In genomic region chr19:33392341-33393285, GRCh38 we compare ENCODE assay signal across 1 cellular context.
TF ChIP-seq lines count a peak whose summit lies in the region.

No MANE protein-coding gene starts in this region.

TF ChIP-seq in HepG2, 621 proteins besides CTCF, POLR2A, EP300 and RAD21 (continued from another document and continues in another):
- TF ChIP-seq HMGXB3 (CRISPR knock-in tag; IDR thresholded peaks at IDR 0.05; ENCODE audit: borderline replicate concordance) (peak; percentile 94), CREM (IDR thresholded peaks at IDR 0.05) (no peak), CREM (CRISPR knock-in tag; IDR thresholded peaks at IDR 0.05) (no peak), SP140L (CRISPR knock-in tag; IDR thresholded peaks at IDR 0.05; ENCODE audit: borderline replicate concordance) (peak; percentile 83; the same call in 1 of the 2 replicates), SKIL (CRISPR knock-in tag; IDR thresholded peaks at IDR 0.05; ENCODE audit: borderline replicate concordance) (peak; percentile 90), ZNF263 (CRISPR knock-in tag; IDR thresholded peaks at IDR 0.05) (peak; percentile 93), HIC2 (CRISPR knock-in tag; IDR thresholded peaks at IDR 0.05; ENCODE audit: low read depth) (peak; percentile 99), TBX3 (IDR thresholded peaks at IDR 0.05; ENCODE audit: borderline replicate concordance) (peak; percentile 43; the same call in 1 of the 2 replicates), TSC22D2 (CRISPR knock-in tag; IDR thresholded peaks at IDR 0.05; ENCODE audit: borderline replicate concordance) (peak; percentile 99), REST (IDR thresholded peaks at IDR 0.05; ENCODE audit: borderline replicate concordance in 1 of 2, low read depth in 1 of 2, low read length in 2 of 2) (no peak), TEAD3 (CRISPR knock-in tag; optimal IDR thresholded peaks at IDR 0.05; ENCODE audit: borderline replicate concordance) (peak; percentile 78), SMC3 (IDR thresholded peaks at IDR 0.05; ENCODE audit: low read length) (no peak), ZBTB38 (CRISPR knock-in tag; IDR thresholded peaks at IDR 0.05) (peak; percentile 96), RARG (CRISPR knock-in tag; IDR thresholded peaks at IDR 0.05; ENCODE audit: low read depth) (peak; percentile 63; the same call in 1 of the 2 replicates), ZNF451 (CRISPR knock-in tag; IDR thresholded peaks at IDR 0.05) (peak; percentile 100), KLF16 (CRISPR knock-in tag; IDR thresholded peaks at IDR 0.05) (peak; percentile 87 to 100; a peak in 3 of 4 replicates), GMEB1 (CRISPR knock-in tag; IDR thresholded peaks at IDR 0.05; ENCODE audit: borderline replicate concordance) (peak; percentile 82), ZNF678 (CRISPR knock-in tag; IDR thresholded peaks at IDR 0.05) (peak; percentile 100; the same call in 1 of the 2 replicates), GTF3A (CRISPR knock-in tag; conservative IDR thresholded peaks at IDR 0.05) (no peak), CBX5 (CRISPR knock-in tag; IDR thresholded peaks at IDR 0.05; ENCODE audit: borderline replicate concordance) (peak; percentile 91; the same call in 1 of the 2 replicates), ZNF34 (CRISPR knock-in tag; IDR thresholded peaks at IDR 0.05; ENCODE audit: borderline replicate concordance) (peak; percentile 92; the same call in 1 of the 2 replicates), ZNF362 (CRISPR knock-in tag; IDR thresholded peaks at IDR 0.05; ENCODE audit: borderline replicate concordance) (peak; percentile 74; the same call in 1 of the 2 replicates), MAF1 (CRISPR knock-in tag; IDR thresholded peaks at IDR 0.05; ENCODE audit: borderline replicate concordance) (peak; percentile 97), CCAR2 (optimal IDR thresholded peaks at IDR 0.05; ENCODE audit: low read depth, low read length) (no peak), ZNF510 (CRISPR knock-in tag; IDR thresholded peaks at IDR 0.05; ENCODE audit: low read depth) (peak; percentile 99), MTF2 (CRISPR knock-in tag; IDR thresholded peaks at IDR 0.05; ENCODE audit: borderline replicate concordance) (peak; percentile 97), ZNF367 (CRISPR knock-in tag; IDR thresholded peaks at IDR 0.05; ENCODE audit: borderline replicate concordance) (peak; percentile 99), ZNF18 (CRISPR knock-in tag; IDR thresholded peaks at IDR 0.05; ENCODE audit: insufficient replicate concordance) (peak; percentile 90), ZNF562 (CRISPR knock-in tag; IDR thresholded peaks at IDR 0.05; ENCODE audit: borderline replicate concordance) (no peak; the same call in 1 of the 2 replicates), RBFOX2 (IDR thresholded peaks at IDR 0.05; ENCODE audit: low read depth, low read length) (peak; percentile 65), ELF3 (CRISPR knock-in tag; IDR thresholded peaks at IDR 0.05) (peak; percentile 72; the same call in 1 of the 2 replicates), ZNF775 (CRISPR knock-in tag; IDR thresholded peaks at IDR 0.05; ENCODE audit: borderline replicate concordance) (peak; percentile 90; the same call in 1 of the 2 replicates), ELF4 (CRISPR knock-in tag; IDR thresholded peaks at IDR 0.05; ENCODE audit: borderline replicate concordance) (peak; percentile 75; the same call in 1 of the 2 replicates), ZNF83 (CRISPR knock-in tag; IDR thresholded peaks at IDR 0.05; ENCODE audit: borderline replicate concordance) (peak; percentile 94), ZBTB7A (CRISPR knock-in tag; IDR thresholded peaks at IDR 0.05) (peak; percentile 99), SNAI1 (CRISPR knock-in tag; IDR thresholded peaks at IDR 0.05; ENCODE audit: borderline replicate concordance) (peak; percentile 98), ZNF768 (CRISPR knock-in tag; IDR thresholded peaks at IDR 0.05) (peak; percentile 87), ZNF773 (CRISPR knock-in tag; IDR thresholded peaks at IDR 0.05; ENCODE audit: borderline replicate concordance) (peak; percentile 99), ZNF569 (CRISPR knock-in tag; IDR thresholded peaks at IDR 0.05; ENCODE audit: borderline replicate concordance) (peak; percentile 99; the same call in 1 of the 2 replicates), ZBTB2 (CRISPR knock-in tag; IDR thresholded peaks at IDR 0.05; ENCODE audit: low read depth) (peak; percentile 67), NPAS2 (CRISPR knock-in tag; IDR thresholded peaks at IDR 0.05; ENCODE audit: borderline replicate concordance) (peak; percentile 97; the same call in 1 of the 2 replicates), REXO4 (CRISPR knock-in tag; IDR thresholded peaks at IDR 0.05; ENCODE audit: borderline replicate concordance) (peak; percentile 100), MIXL1 (CRISPR knock-in tag; IDR thresholded peaks at IDR 0.05) (peak; percentile 89), MTA1 (CRISPR knock-in tag; IDR thresholded peaks at IDR 0.05; ENCODE audit: borderline replicate concordance) (peak; percentile 99)
